21 cellular contexts compared by ENCODE assay signal in the genomic region with DNA sequence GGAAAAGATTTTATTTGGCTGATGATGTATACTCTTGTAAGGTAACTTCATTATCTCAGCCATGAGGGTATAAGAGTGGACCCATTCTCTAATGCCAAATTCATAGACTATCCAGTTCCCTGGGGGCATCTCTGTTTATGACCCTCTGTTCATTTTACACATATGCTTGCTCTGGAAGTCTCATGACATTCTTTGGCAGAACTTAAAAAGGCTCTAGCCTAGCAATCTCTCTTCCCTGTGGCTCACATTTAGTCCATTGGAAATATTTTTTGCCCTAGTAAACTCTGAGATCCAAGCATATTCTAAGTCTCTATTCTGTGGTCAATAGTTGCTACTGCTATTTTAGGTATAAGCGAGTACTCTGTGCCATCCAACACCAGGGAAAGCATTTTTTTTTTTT.
"Had no signal": no experiment of that assay in that cellular context is flagged by ENCODE, and none has a peak within 500 bp of the region (broad histone marks: within the 10 kb centered on the region; RNA-seq: fewer than 3 reads in every experiment).

No MANE protein-coding gene starts in this region.

- H3K27me3 Mint-ChIP-seq: naive thymus-derived CD4-positive, alpha-beta T cell; stimulated activated naive B cell treated with anti-CD40 and anti-IgM and Interleukin-4, amounts not matched to agents 10 μg/mL and 1 μg/mL and 100 μg/mL, for 72 hours; stimulated activated naive CD8-positive, alpha-beta T cell treated with anti-CD3 and anti-CD28 coated beads, Interleukin-15, Interleukin-2, amounts not matched to agents 100 ng/mL and 50 ng/mL, for 24 hours had no signal

- H3K27ac Mint-ChIP-seq: naive thymus-derived CD4-positive, alpha-beta T cell; natural killer cell; nephron; stimulated activated effector memory CD8-positive, alpha-beta T cell treated with anti-CD3 and anti-CD28 coated beads, Interleukin-12 subunit alpha, Interleukin-12 subunit beta, amount 100 ng/mL, for 72 hours; stimulated activated naive B cell treated with anti-CD40 and anti-IgM and Interleukin-4, amounts not matched to agents 10 μg/mL and 1 μg/mL and 100 μg/mL, for 72 hours; stimulated activated naive CD8-positive, alpha-beta T cell treated with anti-CD3 and anti-CD28 coated beads, Interleukin-15, Interleukin-2, amounts not matched to agents 100 ng/mL and 50 ng/mL, for 24 hours had no signal

- DNase-seq: naive thymus-derived CD4-positive, alpha-beta T cell; natural killer cell; nucleus accumbens; pancreas; retina; right lobe of liver; sigmoid colon; small intestine; stimulated activated CD4-positive, alpha-beta T cell treated with anti-CD3 and anti-CD28 coated beads, Interleukin-15, amount 100 ng/mL, for 24 hours; stimulated activated CD4-positive, alpha-beta T cell treated with anti-CD3 and anti-CD28 coated beads, Interleukin-2, amount 100 ng/mL, for 24 hours; stimulated activated CD4-positive, alpha-beta T cell treated with anti-CD3 and anti-CD28 coated beads, Interleukin-2, amount 100 ng/mL, for 48 hours; stimulated activated CD4-positive, alpha-beta T cell treated with anti-CD3 and anti-CD28 coated beads, Interleukin-4, amount 100 ng/mL, for 24 hours; stimulated activated naive B cell treated with anti-CD40 and anti-IgM and Interleukin-4, amounts not matched to agents 10 μg/mL and 1 μg/mL and 100 μg/mL, for 72 hours; stimulated activated naive CD4-positive, alpha-beta T cell treated with Interleukin-2 at 50 U/mL for 16 hours; stomach; thyroid gland; trophoblast cell had no signal

- H3K4me1 Mint-ChIP-seq: naive thymus-derived CD4-positive, alpha-beta T cell; nephron; stimulated activated effector memory CD8-positive, alpha-beta T cell treated with anti-CD3 and anti-CD28 coated beads, Interleukin-12 subunit alpha, Interleukin-12 subunit beta, amount 100 ng/mL, for 72 hours had no signal

- ATAC-seq: naive thymus-derived CD4-positive, alpha-beta T cell; natural killer cell; pancreas; right cardiac atrium; right lobe of liver; stimulated activated effector memory CD8-positive, alpha-beta T cell treated with anti-CD3 and anti-CD28 coated beads, Interleukin-12 subunit alpha, Interleukin-12 subunit beta, amount 100 ng/mL, for 72 hours; stimulated activated naive B cell treated with anti-CD40 and anti-IgM and Interleukin-4, amounts not matched to agents 10 μg/mL and 1 μg/mL and 100 μg/mL, for 72 hours had no signal

- H3K36me3 Mint-ChIP-seq: naive thymus-derived CD4-positive, alpha-beta T cell; natural killer cell; stimulated activated effector memory CD8-positive, alpha-beta T cell treated with anti-CD3 and anti-CD28 coated beads, Interleukin-12 subunit alpha, Interleukin-12 subunit beta, amount 100 ng/mL, for 72 hours; stimulated activated naive B cell treated with anti-CD40 and anti-IgM and Interleukin-4, amounts not matched to agents 10 μg/mL and 1 μg/mL and 100 μg/mL, for 72 hours had no signal

- H3K4me3 Mint-ChIP-seq: naive thymus-derived CD4-positive, alpha-beta T cell; natural killer cell; nephron; stimulated activated effector memory CD8-positive, alpha-beta T cell treated with anti-CD3 and anti-CD28 coated beads, Interleukin-12 subunit alpha, Interleukin-12 subunit beta, amount 100 ng/mL, for 72 hours; stimulated activated naive B cell treated with anti-CD40 and anti-IgM and Interleukin-4, amounts not matched to agents 10 μg/mL and 1 μg/mL and 100 μg/mL, for 72 hours; stimulated activated naive CD8-positive, alpha-beta T cell treated with anti-CD3 and anti-CD28 coated beads, Interleukin-15, Interleukin-2, amounts not matched to agents 100 ng/mL and 50 ng/mL, for 24 hours had no signal

- H3K9me3 Mint-ChIP-seq: natural killer cell; nephron; stimulated activated naive B cell treated with anti-CD40 and anti-IgM and Interleukin-4, amounts not matched to agents 10 μg/mL and 1 μg/mL and 100 μg/mL, for 72 hours; stimulated activated naive CD8-positive, alpha-beta T cell treated with anti-CD3 and anti-CD28 coated beads, Interleukin-15, Interleukin-2, amounts not matched to agents 100 ng/mL and 50 ng/mL, for 24 hours had no signal
